Comparison of ENCODE assay signal across 9 cellular contexts in the genomic region with DNA sequence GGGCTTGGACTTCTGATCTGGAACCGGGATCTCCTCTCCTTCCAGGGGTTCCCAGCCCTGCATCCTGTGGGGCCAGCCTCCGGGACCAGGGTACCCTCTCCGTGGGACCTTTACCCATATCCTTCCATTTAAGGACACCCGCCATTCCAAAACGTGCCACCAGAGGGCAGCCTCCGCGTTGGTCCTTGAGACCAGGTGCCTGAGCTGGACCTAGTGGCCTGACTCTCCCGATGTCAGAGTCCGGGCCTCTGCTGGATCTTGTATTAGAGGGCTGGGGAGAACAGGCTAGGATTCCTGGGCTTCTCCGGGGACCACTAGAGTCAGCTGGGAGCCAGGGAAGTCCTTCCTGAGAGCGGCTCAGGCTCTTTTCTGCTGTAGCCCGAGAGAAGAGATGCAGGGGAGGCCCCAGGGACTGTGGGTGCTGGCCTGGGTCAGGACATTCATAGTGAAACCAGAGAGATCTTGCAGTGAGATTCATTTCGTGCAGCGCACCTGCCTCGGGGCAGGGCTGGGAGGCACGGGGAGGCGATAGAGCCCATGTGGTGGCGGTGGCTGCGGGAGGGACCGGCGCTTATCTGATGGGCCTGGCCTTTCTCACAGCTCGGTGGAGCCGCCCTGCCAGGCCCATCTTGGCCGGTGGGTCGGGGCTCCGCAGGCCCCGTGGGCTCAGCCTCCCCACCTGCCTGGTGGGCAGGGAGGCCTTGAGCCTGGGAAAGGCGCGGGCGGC. TPM values are rescaled to one million over a fixed set of nuclear protein-coding genes. Genes with fewer than 3 reads are reported as not detected.
A peak's percentile ranks its signal among the peaks of the same experiment; 100 is the strongest.
DNase-seq lines count a peak whose midpoint lies in the region; ATAC-seq lines count a peak whose summit lies in the region.
"Had no signal": no experiment of that assay in that cellular context is flagged by ENCODE, and none has a peak within 500 bp of the region (broad histone marks: within the 10 kb centered on the region; RNA-seq: fewer than 3 reads in every experiment).

No MANE protein-coding gene starts in this region.

- peak overlapping the region; percentile 53 for H3K4me3 ChIP-seq in effector memory CD4-positive, alpha-beta T cell (ENCODE audit: insufficient read depth, low read depth, low read length, poor library complexity, severe bottlenecking)

- no peaks in the 10 kb centered on the region for H3K9me3 ChIP-seq in effector memory CD4-positive, alpha-beta T cell (ENCODE audit: control insufficient read depth, low read length)

- H3K36me3 ChIP-seq in effector memory CD4-positive, alpha-beta T cell (ENCODE audit: control insufficient read depth, insufficient read depth, low read length): no peaks in the 10 kb centered on the region

- no peak overlapping the region for H3K27ac ChIP-seq in effector memory CD4-positive, alpha-beta T cell (ENCODE audit: insufficient read depth, low read length, poor library complexity, severe bottlenecking)

- H3K9me3 Mint-ChIP-seq in activated CD4-positive, alpha-beta memory T cell treated with anti-CD3 and anti-CD28 coated beads, Interleukin-2, amount 10 ng/mL, durations not matched to agents 7 days and 5 days: no peaks in the 10 kb centered on the region

- peaks cover 3% of the 10 kb centered on the region for H3K4me1 ChIP-seq in effector memory CD4-positive, alpha-beta T cell (ENCODE audit: control insufficient read depth, insufficient read depth, low read length, poor library complexity, severe bottlenecking)

- POLR2A ChIA-PET in activated CD4-positive, alpha-beta memory T cell treated with anti-CD3 and anti-CD28 coated beads, Interleukin-2, amount 10 ng/mL, durations not matched to agents 7 days and 5 days (lab: Charles Lee): interaction anchor here (1.3 to 1.4 kb wide), 2 partner anchors 45 to 139 kb away, joined by 3 to 4 read pairs; no protein-coding TSS in a partner anchor

- H3K36me3 Mint-ChIP-seq in activated CD4-positive, alpha-beta memory T cell treated with anti-CD3 and anti-CD28 coated beads, Interleukin-2, amount 10 ng/mL, durations not matched to agents 7 days and 5 days (ENCODE audit: low read depth): no peaks in the 10 kb centered on the region
- H3K36me3 Mint-ChIP-seq: activated naive CD8-positive, alpha-beta T cell had no signal

- H3K4me3 Mint-ChIP-seq in activated CD4-positive, alpha-beta memory T cell treated with anti-CD3 and anti-CD28 coated beads, Interleukin-2, amount 10 ng/mL, durations not matched to agents 7 days and 5 days: peak overlapping the region; percentile 45
- H3K4me3 Mint-ChIP-seq: activated naive CD8-positive, alpha-beta T cell had no signal

- CTCF ChIA-PET in activated CD4-positive, alpha-beta memory T cell treated with anti-CD3 and anti-CD28 coated beads, Interleukin-2, amount 10 ng/mL, durations not matched to agents 7 days and 5 days (lab: Charles Lee): interaction anchor here (0.9 to 2.9 kb wide), 15 partner anchors 11 to 288 kb away, joined by 3 to 39 read pairs (median 6); partner anchors contain the start of genes CEBPA and CEBPG

- H3K27me3 ChIP-seq in effector memory CD4-positive, alpha-beta T cell (replicated peaks; ENCODE audit: control insufficient read depth, insufficient read depth, low read length, poor library complexity, severe bottlenecking): no peaks in the 10 kb centered on the region

- peak; percentile 89 for DNase-seq in CD1c-positive myeloid dendritic cell (ENCODE audit: extremely low spot score)
- DNase-seq in NCI-H526 (lab: John Stamatoyannopoulos, UW): peak; percentile 66 to 96
- DNase-seq in activated CD4-positive, alpha-beta memory T cell treated with anti-CD3 and anti-CD28 coated beads, Interleukin-2, amount 10 ng/mL, durations not matched to agents 7 days and 5 days: peak; percentile 75
- peak; percentile 54 to 70 (median 56) for DNase-seq in effector memory CD4-positive, alpha-beta T cell
- peak; percentile 49 for DNase-seq in middle frontal gyrus (ENCODE audit: extremely low spot score, low spot score)
- DNase-seq in stimulated activated CD8-positive, alpha-beta memory T cell treated with anti-CD3 and anti-CD28 coated beads, Interleukin-4, amount 100 ng/mL, for 48 hours: peak; percentile 95

- ATAC-seq in GM19023 (IDR thresholded peaks at IDR 0.05; ENCODE audit: unreplicated experiment) (peak; percentile 98), HG03175 (IDR thresholded peaks at IDR 0.05; ENCODE audit: unreplicated experiment) (peak; percentile 93)

- H3K27me3 Mint-ChIP-seq in activated CD4-positive, alpha-beta memory T cell treated with anti-CD3 and anti-CD28 coated beads, Interleukin-2, amount 10 ng/mL, durations not matched to agents 7 days and 5 days: peaks cover 24% of the 10 kb centered on the region

- peak overlapping the region; percentile 28 for H3K27ac Mint-ChIP-seq in activated CD4-positive, alpha-beta memory T cell treated with anti-CD3 and anti-CD28 coated beads, Interleukin-2, amount 10 ng/mL, durations not matched to agents 7 days and 5 days
- H3K27ac Mint-ChIP-seq: activated naive CD8-positive, alpha-beta T cell had no signal

- H3K4me1 Mint-ChIP-seq in activated CD4-positive, alpha-beta memory T cell treated with anti-CD3 and anti-CD28 coated beads, Interleukin-2, amount 10 ng/mL, durations not matched to agents 7 days and 5 days: peaks cover 12% of the 10 kb centered on the region

RNA-seq across cellular contexts. Expression of gene SLC7A10, which starts 9.8 kb away (rescaled TPM):
- total RNA-seq in activated CD4-positive, alpha-beta memory T cell treated with anti-CD3 and anti-CD28 coated beads, Interleukin-2, amount 10 ng/mL, durations not matched to agents 7 days and 5 days: not detected

RNA-seq across cellular contexts. Expression of gene LRP3, which starts 41.3 kb away (rescaled TPM):
- total RNA-seq in activated CD4-positive, alpha-beta memory T cell treated with anti-CD3 and anti-CD28 coated beads, Interleukin-2, amount 10 ng/mL, durations not matched to agents 7 days and 5 days: not detected
